8 cellular contexts compared by ENCODE assay signal in the genomic region with DNA sequence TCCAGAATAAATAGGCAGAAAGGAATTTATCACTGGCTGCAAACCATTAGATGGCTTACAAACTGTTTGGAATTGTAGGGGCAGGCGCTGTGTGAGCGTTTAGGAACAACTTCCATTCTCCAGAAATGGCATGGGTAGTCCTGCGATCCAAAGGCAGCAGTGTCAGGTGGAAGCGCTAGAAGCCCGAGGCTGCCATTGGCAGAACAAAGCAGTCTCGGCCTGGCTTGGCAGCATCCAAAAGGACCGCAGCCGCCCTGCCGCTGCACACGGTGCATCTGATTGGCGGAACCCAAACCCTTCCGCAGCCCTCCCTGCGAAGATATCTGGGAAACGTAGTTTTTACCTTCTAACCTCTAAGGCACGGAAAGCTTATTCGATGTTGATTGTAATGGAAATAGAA. TPM values are rescaled to one million over a fixed set of nuclear protein-coding genes. Genes with fewer than 3 reads are reported as not detected.
DNase-seq lines count a peak whose midpoint lies in the region; ATAC-seq and TF ChIP-seq lines count a peak whose summit lies in the region.

No MANE protein-coding gene starts in this region.

- H3K27me3 ChIP-seq in parathyroid adenoma (ENCODE audit: control insufficient read depth, insufficient read depth, low read length) = no peaks in the 10 kb centered on the region
- H3K27me3 ChIP-seq in uterus = peaks cover 0 to 4% of the 10 kb centered on the region in 2 donors

- no peak for TF ChIP-seq POLR2A in uterus (IDR thresholded peaks at IDR 0.05)

- ATAC-seq in HG02763 (IDR thresholded peaks at IDR 0.05; ENCODE audit: unreplicated experiment) = peak; percentile 88

- intact Hi-C loops in cardiac septum (cut with DNase I) = no loop called here
- intact Hi-C loops in uterus (cut with DNase I; ENCODE audit: low total_unique reads) = no loop called here

- H3K27ac ChIP-seq in parathyroid adenoma = no peak overlapping the region
- H3K27ac ChIP-seq in uterus = peak overlapping the region; percentile 71 to 76

- no peaks in the 10 kb centered on the region for H3K9me3 ChIP-seq in ES-I3 (ENCODE audit: control insufficient read depth, insufficient read depth, low read length)
- no peaks in the 10 kb centered on the region for H3K9me3 ChIP-seq in parathyroid adenoma (ENCODE audit: control insufficient read depth, low read length)
- no peaks in the 10 kb centered on the region for H3K9me3 ChIP-seq in uterus

- peak overlapping the region; percentile 7 for H3K4me2 ChIP-seq in parathyroid adenoma (ENCODE audit: low read length)

- H2AFZ ChIP-seq in parathyroid adenoma = peak overlapping the region; percentile 42

- H3K4me1 ChIP-seq in ES-I3 (ENCODE audit: insufficient read depth, low read length) (peaks cover 15% of the 10 kb centered on the region; the same call in 1 of the 2 replicates), parathyroid adenoma (no peaks in the 10 kb centered on the region), uterus (no peaks in the 10 kb centered on the region)

- peak; percentile 15 to 66 (median 32) for DNase-seq in T-helper 1 cell
- DNase-seq in amygdala (lab: John Stamatoyannopoulos, UW) = peak in 55 of 56 donors; percentile 4 to 88 (median 70)
- DNase-seq in cardiac septum (ENCODE audit: low spot score) = peak; percentile 81
- peak; percentile 80 to 81 for DNase-seq in uterus
- DNase-seq in NCI-H226 = no peak

- H3K9ac ChIP-seq in ES-I3 (ENCODE audit: low read depth, low read length) (peak overlapping the region; percentile 52), parathyroid adenoma (no peak overlapping the region)

- H3K4me3 ChIP-seq in parathyroid adenoma (ENCODE audit: low read depth, low read length) = no peak overlapping the region
- H3K4me3 ChIP-seq in uterus = peak overlapping the region; percentile 20 to 24

- no peaks in the 10 kb centered on the region for H3K36me3 ChIP-seq in ES-I3 (ENCODE audit: insufficient read depth, low read length)
- no peaks in the 10 kb centered on the region for H3K36me3 ChIP-seq in parathyroid adenoma (ENCODE audit: control insufficient read depth, insufficient read depth, low read length)
- H3K36me3 ChIP-seq in uterus = no peaks in the 10 kb centered on the region

- no peak for TF ChIP-seq CTCF in parathyroid adenoma (IDR thresholded peaks at IDR 0.05)
- TF ChIP-seq CTCF in uterus (IDR thresholded peaks at IDR 0.05) = peak in 1 of 4 experiments; percentile 6

- no peaks in the 10 kb centered on the region for H3K79me2 ChIP-seq in parathyroid adenoma

RNA-seq across cellular contexts. Expression of gene YTHDC1, which starts 23.6 kb away (rescaled TPM):
- total RNA-seq in cardiac septum (56.5 TPM), uterus (100 to 1,000 TPM in 1 of 4 donors, 10 to 100 TPM in 3; 16.4 to 104 (median 71.3) TPM)
